In the genomic region with DNA sequence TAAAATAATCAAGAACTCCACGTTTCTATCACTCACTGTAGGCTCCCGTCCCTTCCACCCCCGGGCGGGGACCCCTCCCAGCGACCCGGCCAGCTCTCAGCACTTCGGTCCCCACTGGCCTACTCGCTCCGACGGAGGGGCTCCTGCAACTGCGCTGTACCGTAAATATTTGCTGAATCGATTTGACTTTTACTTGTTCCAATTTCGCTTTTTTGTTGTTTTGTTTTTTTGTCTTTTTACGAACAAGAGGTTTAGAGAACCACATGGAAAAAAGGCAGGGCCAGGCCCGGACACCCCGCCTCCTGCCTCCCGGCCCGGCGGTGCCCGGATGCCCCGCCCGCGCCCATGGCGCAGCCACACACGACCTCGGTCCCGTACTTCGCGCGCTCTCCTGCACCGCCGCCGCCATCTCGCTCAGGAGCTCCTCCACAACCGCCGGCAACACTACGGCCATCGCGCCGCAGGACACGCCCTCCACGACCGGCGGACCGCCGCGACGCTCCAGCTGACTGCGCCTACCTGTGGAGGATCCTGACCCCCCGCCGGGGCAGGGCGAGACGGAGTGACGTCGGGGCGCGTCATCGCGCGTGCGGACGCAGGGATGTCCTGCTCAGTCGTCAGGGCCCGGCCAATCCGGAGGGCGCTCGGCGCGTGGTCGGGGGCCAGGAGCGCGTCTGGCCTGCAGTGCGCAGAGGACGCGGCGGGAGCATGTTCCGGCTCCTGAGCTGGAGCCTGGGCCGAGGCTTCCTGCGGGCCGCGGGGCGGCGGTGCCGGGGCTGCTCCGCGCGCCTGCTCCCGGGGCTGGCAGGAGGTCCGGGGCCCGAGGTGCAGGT, we compare ENCODE assay signal across 1 cellular context.
A peak's percentile ranks its signal among the peaks of the same experiment; 100 is the strongest.
TF ChIP-seq lines count a peak whose summit lies in the region.

A gene with protein sequence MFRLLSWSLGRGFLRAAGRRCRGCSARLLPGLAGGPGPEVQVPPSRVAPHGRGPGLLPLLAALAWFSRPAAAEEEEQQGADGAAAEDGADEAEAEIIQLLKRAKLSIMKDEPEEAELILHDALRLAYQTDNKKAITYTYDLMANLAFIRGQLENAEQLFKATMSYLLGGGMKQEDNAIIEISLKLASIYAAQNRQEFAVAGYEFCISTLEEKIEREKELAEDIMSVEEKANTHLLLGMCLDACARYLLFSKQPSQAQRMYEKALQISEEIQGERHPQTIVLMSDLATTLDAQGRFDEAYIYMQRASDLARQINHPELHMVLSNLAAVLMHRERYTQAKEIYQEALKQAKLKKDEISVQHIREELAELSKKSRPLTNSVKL (plus strand): TSS at position 684 of the 833 bp plus-strand sequence. CDS start 25 bp downstream, at position 709.
A gene with protein sequence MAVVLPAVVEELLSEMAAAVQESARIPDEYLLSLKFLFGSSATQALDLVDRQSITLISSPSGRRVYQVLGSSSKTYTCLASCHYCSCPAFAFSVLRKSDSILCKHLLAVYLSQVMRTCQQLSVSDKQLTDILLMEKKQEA (minus strand): TSS at position 564 of the 833 bp plus-strand sequence. CDS start 110 bp downstream, at position 454.

TF ChIP-seq in GM12878, 131 proteins besides CTCF, POLR2A, EP300 and RAD21 (continued from another document):
- TF ChIP-seq TARDBP (IDR thresholded peaks at IDR 0.05; ENCODE audit: borderline replicate concordance), result no peak; the same call in 1 of the 2 replicates
- TF ChIP-seq, protein P1, sequence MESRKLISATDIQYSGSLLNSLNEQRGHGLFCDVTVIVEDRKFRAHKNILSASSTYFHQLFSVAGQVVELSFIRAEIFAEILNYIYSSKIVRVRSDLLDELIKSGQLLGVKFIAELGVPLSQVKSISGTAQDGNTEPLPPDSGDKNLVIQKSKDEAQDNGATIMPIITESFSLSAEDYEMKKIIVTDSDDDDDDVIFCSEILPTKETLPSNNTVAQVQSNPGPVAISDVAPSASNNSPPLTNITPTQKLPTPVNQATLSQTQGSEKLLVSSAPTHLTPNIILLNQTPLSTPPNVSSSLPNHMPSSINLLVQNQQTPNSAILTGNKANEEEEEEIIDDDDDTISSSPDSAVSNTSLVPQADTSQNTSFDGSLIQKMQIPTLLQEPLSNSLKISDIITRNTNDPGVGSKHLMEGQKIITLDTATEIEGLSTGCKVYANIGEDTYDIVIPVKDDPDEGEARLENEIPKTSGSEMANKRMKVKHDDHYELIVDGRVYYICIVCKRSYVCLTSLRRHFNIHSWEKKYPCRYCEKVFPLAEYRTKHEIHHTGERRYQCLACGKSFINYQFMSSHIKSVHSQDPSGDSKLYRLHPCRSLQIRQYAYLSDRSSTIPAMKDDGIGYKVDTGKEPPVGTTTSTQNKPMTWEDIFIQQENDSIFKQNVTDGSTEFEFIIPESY (IDR thresholded peaks at IDR 0.05), result no peak
- TF ChIP-seq, protein P2, sequence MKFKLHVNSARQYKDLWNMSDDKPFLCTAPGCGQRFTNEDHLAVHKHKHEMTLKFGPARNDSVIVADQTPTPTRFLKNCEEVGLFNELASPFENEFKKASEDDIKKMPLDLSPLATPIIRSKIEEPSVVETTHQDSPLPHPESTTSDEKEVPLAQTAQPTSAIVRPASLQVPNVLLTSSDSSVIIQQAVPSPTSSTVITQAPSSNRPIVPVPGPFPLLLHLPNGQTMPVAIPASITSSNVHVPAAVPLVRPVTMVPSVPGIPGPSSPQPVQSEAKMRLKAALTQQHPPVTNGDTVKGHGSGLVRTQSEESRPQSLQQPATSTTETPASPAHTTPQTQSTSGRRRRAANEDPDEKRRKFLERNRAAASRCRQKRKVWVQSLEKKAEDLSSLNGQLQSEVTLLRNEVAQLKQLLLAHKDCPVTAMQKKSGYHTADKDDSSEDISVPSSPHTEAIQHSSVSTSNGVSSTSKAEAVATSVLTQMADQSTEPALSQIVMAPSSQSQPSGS (IDR thresholded peaks at IDR 0.05; ENCODE audit: low read length), result no peak
- no peak for TF ChIP-seq NFYA (IDR thresholded peaks at IDR 0.05; ENCODE audit: borderline replicate concordance, low read depth, low read length)
- no peak for TF ChIP-seq RBBP5 (conservative IDR thresholded peaks at IDR 0.05)
- no peak for TF ChIP-seq ZNF217 (IDR thresholded peaks at IDR 0.05)
- 0 out of 2 replicates have a peak, but pooled peaks have one; percentile 6 for TF ChIP-seq SPI1 (IDR thresholded peaks at IDR 0.05; ENCODE audit: borderline replicate concordance, insufficient read depth, low read depth, low read length)
- TF ChIP-seq, protein P3, sequence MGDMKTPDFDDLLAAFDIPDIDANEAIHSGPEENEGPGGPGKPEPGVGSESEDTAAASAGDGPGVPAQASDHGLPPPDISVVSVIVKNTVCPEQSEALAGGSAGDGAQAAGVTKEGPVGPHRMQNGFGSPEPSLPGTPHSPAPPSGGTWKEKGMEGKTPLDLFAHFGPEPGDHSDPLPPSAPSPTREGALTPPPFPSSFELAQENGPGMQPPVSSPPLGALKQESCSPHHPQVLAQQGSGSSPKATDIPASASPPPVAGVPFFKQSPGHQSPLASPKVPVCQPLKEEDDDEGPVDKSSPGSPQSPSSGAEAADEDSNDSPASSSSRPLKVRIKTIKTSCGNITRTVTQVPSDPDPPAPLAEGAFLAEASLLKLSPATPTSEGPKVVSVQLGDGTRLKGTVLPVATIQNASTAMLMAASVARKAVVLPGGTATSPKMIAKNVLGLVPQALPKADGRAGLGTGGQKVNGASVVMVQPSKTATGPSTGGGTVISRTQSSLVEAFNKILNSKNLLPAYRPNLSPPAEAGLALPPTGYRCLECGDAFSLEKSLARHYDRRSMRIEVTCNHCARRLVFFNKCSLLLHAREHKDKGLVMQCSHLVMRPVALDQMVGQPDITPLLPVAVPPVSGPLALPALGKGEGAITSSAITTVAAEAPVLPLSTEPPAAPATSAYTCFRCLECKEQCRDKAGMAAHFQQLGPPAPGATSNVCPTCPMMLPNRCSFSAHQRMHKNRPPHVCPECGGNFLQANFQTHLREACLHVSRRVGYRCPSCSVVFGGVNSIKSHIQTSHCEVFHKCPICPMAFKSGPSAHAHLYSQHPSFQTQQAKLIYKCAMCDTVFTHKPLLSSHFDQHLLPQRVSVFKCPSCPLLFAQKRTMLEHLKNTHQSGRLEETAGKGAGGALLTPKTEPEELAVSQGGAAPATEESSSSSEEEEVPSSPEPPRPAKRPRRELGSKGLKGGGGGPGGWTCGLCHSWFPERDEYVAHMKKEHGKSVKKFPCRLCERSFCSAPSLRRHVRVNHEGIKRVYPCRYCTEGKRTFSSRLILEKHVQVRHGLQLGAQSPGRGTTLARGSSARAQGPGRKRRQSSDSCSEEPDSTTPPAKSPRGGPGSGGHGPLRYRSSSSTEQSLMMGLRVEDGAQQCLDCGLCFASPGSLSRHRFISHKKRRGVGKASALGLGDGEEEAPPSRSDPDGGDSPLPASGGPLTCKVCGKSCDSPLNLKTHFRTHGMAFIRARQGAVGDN (IDR thresholded peaks at IDR 0.05), result peak; percentile 97
- TF ChIP-seq, protein P4, sequence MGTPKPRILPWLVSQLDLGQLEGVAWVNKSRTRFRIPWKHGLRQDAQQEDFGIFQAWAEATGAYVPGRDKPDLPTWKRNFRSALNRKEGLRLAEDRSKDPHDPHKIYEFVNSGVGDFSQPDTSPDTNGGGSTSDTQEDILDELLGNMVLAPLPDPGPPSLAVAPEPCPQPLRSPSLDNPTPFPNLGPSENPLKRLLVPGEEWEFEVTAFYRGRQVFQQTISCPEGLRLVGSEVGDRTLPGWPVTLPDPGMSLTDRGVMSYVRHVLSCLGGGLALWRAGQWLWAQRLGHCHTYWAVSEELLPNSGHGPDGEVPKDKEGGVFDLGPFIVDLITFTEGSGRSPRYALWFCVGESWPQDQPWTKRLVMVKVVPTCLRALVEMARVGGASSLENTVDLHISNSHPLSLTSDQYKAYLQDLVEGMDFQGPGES (IDR thresholded peaks at IDR 0.05), result no peak
- TF ChIP-seq, protein P5, sequence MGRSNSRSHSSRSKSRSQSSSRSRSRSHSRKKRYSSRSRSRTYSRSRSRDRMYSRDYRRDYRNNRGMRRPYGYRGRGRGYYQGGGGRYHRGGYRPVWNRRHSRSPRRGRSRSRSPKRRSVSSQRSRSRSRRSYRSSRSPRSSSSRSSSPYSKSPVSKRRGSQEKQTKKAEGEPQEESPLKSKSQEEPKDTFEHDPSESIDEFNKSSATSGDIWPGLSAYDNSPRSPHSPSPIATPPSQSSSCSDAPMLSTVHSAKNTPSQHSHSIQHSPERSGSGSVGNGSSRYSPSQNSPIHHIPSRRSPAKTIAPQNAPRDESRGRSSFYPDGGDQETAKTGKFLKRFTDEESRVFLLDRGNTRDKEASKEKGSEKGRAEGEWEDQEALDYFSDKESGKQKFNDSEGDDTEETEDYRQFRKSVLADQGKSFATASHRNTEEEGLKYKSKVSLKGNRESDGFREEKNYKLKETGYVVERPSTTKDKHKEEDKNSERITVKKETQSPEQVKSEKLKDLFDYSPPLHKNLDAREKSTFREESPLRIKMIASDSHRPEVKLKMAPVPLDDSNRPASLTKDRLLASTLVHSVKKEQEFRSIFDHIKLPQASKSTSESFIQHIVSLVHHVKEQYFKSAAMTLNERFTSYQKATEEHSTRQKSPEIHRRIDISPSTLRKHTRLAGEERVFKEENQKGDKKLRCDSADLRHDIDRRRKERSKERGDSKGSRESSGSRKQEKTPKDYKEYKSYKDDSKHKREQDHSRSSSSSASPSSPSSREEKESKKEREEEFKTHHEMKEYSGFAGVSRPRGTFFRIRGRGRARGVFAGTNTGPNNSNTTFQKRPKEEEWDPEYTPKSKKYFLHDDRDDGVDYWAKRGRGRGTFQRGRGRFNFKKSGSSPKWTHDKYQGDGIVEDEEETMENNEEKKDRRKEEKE (IDR thresholded peaks at IDR 0.05), result no peak
- TF ChIP-seq TCF12 (IDR thresholded peaks at IDR 0.05; ENCODE audit: low read depth, low read length), result 0 out of 2 replicates have a peak, but pooled peaks have one; percentile 4
- TF ChIP-seq, protein P6, sequence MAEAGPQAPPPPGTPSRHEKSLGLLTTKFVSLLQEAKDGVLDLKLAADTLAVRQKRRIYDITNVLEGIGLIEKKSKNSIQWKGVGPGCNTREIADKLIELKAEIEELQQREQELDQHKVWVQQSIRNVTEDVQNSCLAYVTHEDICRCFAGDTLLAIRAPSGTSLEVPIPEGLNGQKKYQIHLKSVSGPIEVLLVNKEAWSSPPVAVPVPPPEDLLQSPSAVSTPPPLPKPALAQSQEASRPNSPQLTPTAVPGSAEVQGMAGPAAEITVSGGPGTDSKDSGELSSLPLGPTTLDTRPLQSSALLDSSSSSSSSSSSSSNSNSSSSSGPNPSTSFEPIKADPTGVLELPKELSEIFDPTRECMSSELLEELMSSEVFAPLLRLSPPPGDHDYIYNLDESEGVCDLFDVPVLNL (IDR thresholded peaks at IDR 0.05; ENCODE audit: low read depth, low read length), result no peak
- no peak for TF ChIP-seq SUPT20H (IDR thresholded peaks at IDR 0.05; ENCODE audit: borderline replicate concordance, control insufficient read depth, low read depth, low read length)
- TF ChIP-seq ASH2L (IDR thresholded peaks at IDR 0.05; ENCODE audit: borderline replicate concordance, low read depth), result 0 out of 2 replicates have a peak, but pooled peaks have one; percentile 47
- TF ChIP-seq, protein P7, sequence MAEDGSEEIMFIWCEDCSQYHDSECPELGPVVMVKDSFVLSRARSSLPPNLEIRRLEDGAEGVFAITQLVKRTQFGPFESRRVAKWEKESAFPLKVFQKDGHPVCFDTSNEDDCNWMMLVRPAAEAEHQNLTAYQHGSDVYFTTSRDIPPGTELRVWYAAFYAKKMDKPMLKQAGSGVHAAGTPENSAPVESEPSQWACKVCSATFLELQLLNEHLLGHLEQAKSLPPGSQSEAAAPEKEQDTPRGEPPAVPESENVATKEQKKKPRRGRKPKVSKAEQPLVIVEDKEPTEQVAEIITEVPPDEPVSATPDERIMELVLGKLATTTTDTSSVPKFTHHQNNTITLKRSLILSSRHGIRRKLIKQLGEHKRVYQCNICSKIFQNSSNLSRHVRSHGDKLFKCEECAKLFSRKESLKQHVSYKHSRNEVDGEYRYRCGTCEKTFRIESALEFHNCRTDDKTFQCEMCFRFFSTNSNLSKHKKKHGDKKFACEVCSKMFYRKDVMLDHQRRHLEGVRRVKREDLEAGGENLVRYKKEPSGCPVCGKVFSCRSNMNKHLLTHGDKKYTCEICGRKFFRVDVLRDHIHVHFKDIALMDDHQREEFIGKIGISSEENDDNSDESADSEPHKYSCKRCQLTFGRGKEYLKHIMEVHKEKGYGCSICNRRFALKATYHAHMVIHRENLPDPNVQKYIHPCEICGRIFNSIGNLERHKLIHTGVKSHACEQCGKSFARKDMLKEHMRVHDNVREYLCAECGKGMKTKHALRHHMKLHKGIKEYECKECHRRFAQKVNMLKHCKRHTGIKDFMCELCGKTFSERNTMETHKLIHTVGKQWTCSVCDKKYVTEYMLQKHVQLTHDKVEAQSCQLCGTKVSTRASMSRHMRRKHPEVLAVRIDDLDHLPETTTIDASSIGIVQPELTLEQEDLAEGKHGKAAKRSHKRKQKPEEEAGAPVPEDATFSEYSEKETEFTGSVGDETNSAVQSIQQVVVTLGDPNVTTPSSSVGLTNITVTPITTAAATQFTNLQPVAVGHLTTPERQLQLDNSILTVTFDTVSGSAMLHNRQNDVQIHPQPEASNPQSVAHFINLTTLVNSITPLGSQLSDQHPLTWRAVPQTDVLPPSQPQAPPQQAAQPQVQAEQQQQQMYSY (CRISPR knock-in tag; IDR thresholded peaks at IDR 0.05), result no peak
